ENCODE assay signal across 22 cellular contexts in the genomic region with DNA sequence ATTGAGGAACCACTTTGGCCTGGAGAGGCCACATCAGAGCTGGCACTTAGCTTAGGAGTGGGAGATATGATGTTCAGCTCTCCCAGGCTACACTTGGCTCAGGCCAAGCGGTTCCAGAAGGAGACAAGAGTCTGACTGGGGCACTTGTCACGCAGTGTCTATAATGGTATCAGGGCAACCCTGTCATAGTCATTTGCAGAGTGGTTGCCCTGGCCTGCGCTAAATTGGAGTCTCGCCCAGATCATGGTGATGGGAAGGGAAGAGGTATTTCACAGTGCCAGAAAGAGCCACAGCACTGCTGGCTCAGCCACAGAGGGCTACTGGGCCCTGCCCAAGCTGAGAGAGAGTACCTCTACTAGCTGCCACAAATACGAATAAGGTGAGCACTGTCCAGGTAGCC.
A peak's percentile ranks its signal among the peaks of the same experiment; 100 is the strongest.
DNase-seq lines count a peak whose midpoint lies in the region; ATAC-seq and TF ChIP-seq lines count a peak whose summit lies in the region.
"Had no signal": no experiment of that assay in that cellular context is flagged by ENCODE, and none has a peak within 500 bp of the region (broad histone marks: within the 10 kb centered on the region; RNA-seq: fewer than 3 reads in every experiment).

No MANE protein-coding gene starts in this region.

- H3K4me1 ChIP-seq in heart right ventricle = no peaks in the 10 kb centered on the region
- no peaks in the 10 kb centered on the region for H3K4me1 ChIP-seq in psoas muscle
- H3K4me1 ChIP-seq in tibial nerve = no peaks in the 10 kb centered on the region
- H3K4me1 ChIP-seq: BE2C had no signal

- peak; percentile 59 for DNase-seq in G401 (ENCODE audit: low spot score)
- DNase-seq in UCSD-AML1 (lab: John Stamatoyannopoulos, UW; ENCODE audit: unreplicated experiment) = peak; percentile 8
- peak; percentile 10 to 24 for DNase-seq in heart right ventricle
- DNase-seq in psoas muscle = no peak
- DNase-seq in tibial nerve (ENCODE audit: low spot score in 2 of 2) = no peak
- no peak for DNase-seq in naive thymus-derived CD8-positive, alpha-beta T cell
- DNase-seq: BE2C, DMS53, H9, HFFc6, KG1, NCI-H1092, NCI-H146, NCI-H2029, NCI-H446, NCI-H526, PC-9, RPMI8226, SIG-M5, SK-N-SH had no signal

- peaks cover 0 to under 1% (median 0%) of the 10 kb centered on the region in 5 donors for H3K27me3 Mint-ChIP-seq in naive thymus-derived CD8-positive, alpha-beta T cell

- no peaks in the 10 kb centered on the region for H3K9me3 Mint-ChIP-seq in naive thymus-derived CD8-positive, alpha-beta T cell
- H3K9me3 Mint-ChIP-seq: H9 had no signal

- no peaks in the 10 kb centered on the region for H3K9me3 ChIP-seq in heart right ventricle
- H3K9me3 ChIP-seq in psoas muscle = no peaks in the 10 kb centered on the region
- no peaks in the 10 kb centered on the region for H3K9me3 ChIP-seq in tibial nerve
- H3K9me3 ChIP-seq: BE2C, SK-N-SH had no signal

- TF ChIP-seq EP300 in tibial nerve (IDR thresholded peaks at IDR 0.05) = no peak

- POLR2A ChIA-PET in naive thymus-derived CD8-positive, alpha-beta T cell (lab: Charles Lee) = no interaction called here

- peak overlapping the region in 2 of 10 donors; percentile 13 to 40 for H3K27ac Mint-ChIP-seq in naive thymus-derived CD8-positive, alpha-beta T cell
- H3K27ac Mint-ChIP-seq: HFFc6 had no signal

- no peaks in the 10 kb centered on the region for H3K36me3 Mint-ChIP-seq in naive thymus-derived CD8-positive, alpha-beta T cell

- no peak for TF ChIP-seq POLR2A in tibial nerve (IDR thresholded peaks at IDR 0.05)

- H3K4me3 ChIP-seq in heart right ventricle = no peak overlapping the region
- no peak overlapping the region for H3K4me3 ChIP-seq in psoas muscle
- H3K4me3 ChIP-seq in tibial nerve = no peak overlapping the region
- H3K4me3 ChIP-seq: GM12878, PC-9 had no signal

- peaks cover 0 to 6% (median 0%) of the 10 kb centered on the region in 7 donors for H3K27me3 ChIP-seq in heart right ventricle
- no peaks in the 10 kb centered on the region for H3K27me3 ChIP-seq in psoas muscle (ENCODE audit: insufficient read depth in 3 of 3, low read length in 2 of 3)
- H3K27me3 ChIP-seq in tibial nerve = no peaks in the 10 kb centered on the region
- H3K27me3 ChIP-seq: BE2C had no signal

- intact Hi-C loops in heart right ventricle (cut with DNase I) = no loop called here
- intact Hi-C loops in psoas muscle (cut with DNase I) = no loop called here

- H3K4me3 Mint-ChIP-seq in naive thymus-derived CD8-positive, alpha-beta T cell = no peak overlapping the region
- H3K4me3 Mint-ChIP-seq: H9, HFFc6 had no signal

- H3K27ac ChIP-seq in heart right ventricle = no peak overlapping the region
- no peak overlapping the region for H3K27ac ChIP-seq in psoas muscle
- no peak overlapping the region for H3K27ac ChIP-seq in tibial nerve
- H3K27ac ChIP-seq: PC-9 had no signal

- in situ Hi-C loops in G401 (cut with HindIII; ENCODE audit: low sequenced_read_pairs) = no loop called here

- H3K36me3 ChIP-seq in heart right ventricle (no peaks in the 10 kb centered on the region), psoas muscle (ENCODE audit: insufficient read depth in 1 of 2, low read depth in 1 of 2) (no peaks in the 10 kb centered on the region), tibial nerve (no peaks in the 10 kb centered on the region)
- H3K36me3 ChIP-seq: BE2C had no signal

- H3K4me1 Mint-ChIP-seq in naive thymus-derived CD8-positive, alpha-beta T cell = no peaks in the 10 kb centered on the region
- H3K4me1 Mint-ChIP-seq: H9 had no signal

- 64 to 65% methylated on average over 5 of the region's 5 CpGs for WGBS in heart right ventricle, 2 donors
- 39 to 43% (median 43%) methylated on average over 5 of the region's 5 CpGs for WGBS in psoas muscle, 3 donors
- WGBS in tibial nerve, 2 donors = 86 to 94% methylated on average over 5 of the region's 5 CpGs

- ATAC-seq in heart right ventricle = peak in 7 of 8 donors; percentile 46 to 100 (median 79)
- ATAC-seq in psoas muscle = peak; percentile 30 to 84 (median 64)
- ATAC-seq in HG03439 (IDR thresholded peaks at IDR 0.05; ENCODE audit: unreplicated experiment) = no peak
- ATAC-seq in naive thymus-derived CD8-positive, alpha-beta T cell = no peak
- ATAC-seq: GM12878 had no signal

- no peak for TF ChIP-seq CTCF in heart right ventricle (IDR thresholded peaks at IDR 0.05)
- TF ChIP-seq CTCF in psoas muscle (IDR thresholded peaks at IDR 0.05) = no peak
- no peak for TF ChIP-seq CTCF in tibial nerve (IDR thresholded peaks at IDR 0.05)

Comparison
In these comparisons a context has a peak if more than half of its experiments do, and no peak if none do; other contexts are left out.
1. DNase-seq: peak in G401 (single experiment), UCSD-AML1 (single experiment) and heart right ventricle (2 of 2); none in psoas muscle (0 of 2), tibial nerve (0 of 2) and naive thymus-derived CD8-positive, alpha-beta T cell (0 of 10).
2. ATAC-seq: peak in heart right ventricle (7 of 8) and psoas muscle (4 of 4); none in HG03439 (single experiment) and naive thymus-derived CD8-positive, alpha-beta T cell (0 of 2).